Comparison of ENCODE assay signal across 17 cellular contexts in genomic region chr7:36372156-36372555, GRCh38. TPM values are rescaled to one million over a fixed set of nuclear protein-coding genes. Genes with fewer than 3 reads are reported as not detected.
A peak's percentile ranks its signal among the peaks of the same experiment; 100 is the strongest.
DNase-seq lines count a peak whose midpoint lies in the region; ATAC-seq, FAIRE-seq and TF ChIP-seq lines count a peak whose summit lies in the region.
"Had no signal": no experiment of that assay in that cellular context is flagged by ENCODE, and none has a peak within 500 bp of the region (broad histone marks: within the 10 kb centered on the region; RNA-seq: fewer than 3 reads in every experiment).

No MANE protein-coding gene starts in this region.

- POLR2A ChIA-PET in PC-9 (lab: Charles Lee; ENCODE audit: unreplicated experiment), result no interaction called here

- in situ Hi-C loops in HAP-1 (cut with MboI; ENCODE audit: low sequenced_read_pairs), result no loop called here

- BruUV-seq in PC-9 (replicated peaks; lab: Mats Ljungman, UMichigan), result no TSS peak

- H3K9me3 ChIP-seq in HAP-1 (no peaks in the 10 kb centered on the region), PC-9 (ENCODE audit: insufficient read depth, low read depth) (no peaks in the 10 kb centered on the region)
- H3K9me3 ChIP-seq: BLaER1 treated with 17β-estradiol and CSF1 and Interleukin-3, amounts not matched to agents 10 nM and 100 nM; Caco-2; Peyer's patch had no signal

- H3K4me3 ChIP-seq in HAP-1 (no peak overlapping the region), PC-9 (no peak overlapping the region), bronchial epithelial cell (ENCODE audit: low read depth, low read length) (no peak overlapping the region)
- H3K4me3 ChIP-seq: BLaER1 treated with 17β-estradiol and CSF1 and Interleukin-3, amounts not matched to agents 10 nM and 100 nM; Peyer's patch had no signal

- no peaks in the 10 kb centered on the region for H3K9me2 ChIP-seq in PC-9 (ENCODE audit: insufficient read depth)

- no peak for ATAC-seq in sciatic nerve

- FAIRE-seq in bronchial epithelial cell (lab: Jason Lieb, UNC), result no peak
- FAIRE-seq: G401.6 had no signal

- no peak for TF ChIP-seq CTCF in PC-9 (conservative IDR thresholded peaks at IDR 0.05)
- TF ChIP-seq CTCF in bronchial epithelial cell (IDR thresholded peaks at IDR 0.05; ENCODE audit: insufficient read depth, low read length, severe bottlenecking), result no peak
- no peak for TF ChIP-seq CTCF in GM10266 (IDR thresholded peaks at IDR 0.05; ENCODE audit: control insufficient read depth, insufficient read depth, low read depth, missing control alignments)

- CTCF ChIA-PET in PC-9 (lab: Charles Lee), result no interaction called here

- no peaks in the 10 kb centered on the region for H3K79me2 ChIP-seq in PC-9 (ENCODE audit: low read depth)

- H2AFZ ChIP-seq in PC-9, result no peak overlapping the region

- H4K20me1 ChIP-seq in PC-9 (ENCODE audit: insufficient read depth), result no peaks in the 10 kb centered on the region
- H4K20me1 ChIP-seq: BLaER1 treated with 17β-estradiol and CSF1 and Interleukin-3, amounts not matched to agents 10 nM and 100 nM had no signal

- H3K27ac ChIP-seq in PC-9, result no peak overlapping the region
- H3K27ac ChIP-seq: BLaER1 treated with 17β-estradiol and CSF1 and Interleukin-3, amounts not matched to agents 10 nM and 100 nM; Peyer's patch had no signal

- H3K27me3 ChIP-seq in HAP-1 (ENCODE audit: low read depth), result no peaks in the 10 kb centered on the region
- H3K27me3 ChIP-seq in PC-9 (ENCODE audit: insufficient read depth, low read depth), result no peaks in the 10 kb centered on the region
- no peaks in the 10 kb centered on the region for H3K27me3 ChIP-seq in bronchial epithelial cell (ENCODE audit: control insufficient read depth, insufficient read depth, low read length)
- H3K27me3 ChIP-seq: BLaER1 treated with 17β-estradiol and CSF1 and Interleukin-3, amounts not matched to agents 10 nM and 100 nM; Peyer's patch had no signal

- H3K36me3 ChIP-seq in HAP-1 (replicated peaks) (no peaks in the 10 kb centered on the region), PC-9 (ENCODE audit: low read depth) (no peaks in the 10 kb centered on the region), bronchial epithelial cell (ENCODE audit: control insufficient read depth, insufficient read depth, low read length) (no peaks in the 10 kb centered on the region)
- H3K36me3 ChIP-seq: BLaER1 treated with 17β-estradiol and CSF1 and Interleukin-3, amounts not matched to agents 10 nM and 100 nM; Peyer's patch had no signal

- H3K4me2 ChIP-seq in PC-9, result peak overlapping the region; percentile 6; the same call in 1 of the 2 replicates
- H3K4me2 ChIP-seq: BLaER1 treated with 17β-estradiol and CSF1 and Interleukin-3, amounts not matched to agents 10 nM and 100 nM had no signal

- intact Hi-C loops in PC-9 (cut with micrococcal nuclease; ENCODE audit: unreplicated experiment), result loop anchor here (1.0 kb wide), 1 partner anchor 15 kb away; no protein-coding TSS in a partner anchor
- intact Hi-C loops in sciatic nerve (cut with DNase I), result no loop called here

- H3K4me1 ChIP-seq in HAP-1 (peaks cover 14% of the 10 kb centered on the region), PC-9 (replicated peaks; ENCODE audit: insufficient read depth) (peaks cover 12% of the 10 kb centered on the region)
- H3K4me1 ChIP-seq: Caco-2, Peyer's patch had no signal

- H3F3A ChIP-seq in PC-9 (ENCODE audit: insufficient read depth, low read depth), result no peaks in the 10 kb centered on the region; the same call in 1 of the 2 replicates

- DNase-seq in HAP-1 (ENCODE audit: low spot score in 2 of 2) (peak; percentile 79 to 86), PC-9 (peak; percentile 61 to 73), bronchial epithelial cell (ENCODE audit: low read depth) (peak; percentile 17), superior temporal gyrus (ENCODE audit: extremely low spot score) (peak; percentile 53), GM10266 (ENCODE audit: extremely low spot score) (no peak), mesenteric fat pad (ENCODE audit: low spot score) (no peak), SHP77 (lab: John Stamatoyannopoulos, UW) (no peak), sciatic nerve (ENCODE audit: low spot score) (no peak)
- DNase-seq: Caco-2, NCI-H146, NCI-H2081 treated with DMSO at 0.1 percent for 48 hours, NCI-H2227 treated with DMSO at 0.1 percent for 48 hours, NCI-H526 treated with DMSO at 0.1 percent for 48 hours, Peyer's patch, SIG-M5 had no signal

RNA-seq across cellular contexts. Expression of gene ANLN, which starts 17.5 kb away (rescaled TPM):
- total RNA-seq in PC-9 (2021) (239 and 262 TPM in 2 replicates), bronchial epithelial cell (1.2 and 2.4 TPM in 2 replicates), mesenteric fat pad (0.55 TPM), sciatic nerve (2.4 TPM)

Comparison
In these comparisons a context has a peak if more than half of its experiments do, and no peak if none do; other contexts are left out.
1. DNase-seq: peak in HAP-1 (2 of 2), PC-9 (2 of 2), bronchial epithelial cell (single experiment) and superior temporal gyrus (single experiment); none in GM10266 (single experiment), mesenteric fat pad (single experiment), SHP77 (0 of 2) and sciatic nerve (single experiment).
2. RNA of gene ANLN, which starts 17.5 kb away (total RNA-seq): 239 to 262 TPM in PC-9; 1.2 to 2.4 TPM in bronchial epithelial cell, 2.4 TPM in sciatic nerve (single experiment) and 0.55 TPM in mesenteric fat pad (single experiment); every median in the first group is over 10 times any median in the second.